9 cellular contexts compared by ENCODE assay signal in genomic region chr9:37943329-37944265, GRCh38. TPM values are rescaled to one million over a fixed set of nuclear protein-coding genes. Genes with fewer than 3 reads are reported as not detected.
DNase-seq lines count a peak whose midpoint lies in the region; ATAC-seq and TF ChIP-seq lines count a peak whose summit lies in the region.
"Had no signal": no experiment of that assay in that cellular context is flagged by ENCODE, and none has a peak within 500 bp of the region (broad histone marks: within the 10 kb centered on the region; RNA-seq: fewer than 3 reads in every experiment).

No MANE protein-coding gene starts in this region.

- no peaks in the 10 kb centered on the region for H3K9me3 ChIP-seq in MG63
- H3K9me3 ChIP-seq in esophagus (ENCODE audit: control insufficient read depth in 2 of 2, insufficient read depth in 1 of 2, low read depth in 1 of 2, low read length in 1 of 2), result no peaks in the 10 kb centered on the region
- no peaks in the 10 kb centered on the region for H3K9me3 ChIP-seq in mucosa of descending colon

- H3K4me3 ChIP-seq in MG63 (no peak overlapping the region), esophagus (ENCODE audit: low read depth in 1 of 2, low read length in 2 of 2) (no peak overlapping the region), mucosa of descending colon (no peak overlapping the region)

- peaks cover 13 to 28% of the 10 kb centered on the region in 2 donors for H3K4me1 ChIP-seq in esophagus (ENCODE audit: control insufficient read depth in 2 of 2, insufficient read depth in 2 of 2, low read length in 1 of 2)
- H3K4me1 ChIP-seq in mucosa of descending colon (ENCODE audit: low read depth), result no peaks in the 10 kb centered on the region

- H3K27me3 ChIP-seq in MG63, result no peaks in the 10 kb centered on the region
- H3K27me3 ChIP-seq in esophagus (ENCODE audit: control insufficient read depth in 1 of 2, insufficient read depth in 2 of 2, low read length in 2 of 2), result no peaks in the 10 kb centered on the region

- TF ChIP-seq CTCF in mucosa of descending colon (IDR thresholded peaks at IDR 0.05), result no peak

- peak; percentile 90 for DNase-seq in ACHN
- DNase-seq in MG63, result peak; percentile 89
- DNase-seq in mucosa of descending colon, result no peak
- DNase-seq in COLO668 (lab: John Stamatoyannopoulos, UW; ENCODE audit: unreplicated experiment), result no peak
- no peak for DNase-seq in NCI-H1417 (lab: John Stamatoyannopoulos, UW)
- DNase-seq: MV-4-11 had no signal

- H3K27ac ChIP-seq in esophagus (ENCODE audit: low read depth in 2 of 2, low read length in 1 of 2), result peak overlapping the region; percentile 26 to 45

- in situ Hi-C loops in ACHN (cut with HindIII; ENCODE audit: low pct_ligation_motif_present, low pct_unique_long_range_greater_than_20kb, low sequenced_read_pairs), result no loop called here

- WGBS in esophagus, 2 donors, result 37 to 44% methylated on average over 12 of the region's 12 CpGs

- intact Hi-C loops in mucosa of descending colon (cut with DNase I, micrococcal nuclease), result no loop called here

- H3K36me3 ChIP-seq in MG63 (peaks cover 12% of the 10 kb centered on the region), esophagus (ENCODE audit: control insufficient read depth in 2 of 2, insufficient read depth in 2 of 2, low read length in 1 of 2) (peaks cover 9 to 46% of the 10 kb centered on the region in 2 donors), mucosa of descending colon (ENCODE audit: low read depth) (no peaks in the 10 kb centered on the region)

- ATAC-seq in mucosa of descending colon (peak; percentile 6), esophagus mucosa (no peak), HG03039 (IDR thresholded peaks at IDR 0.05; ENCODE audit: unreplicated experiment) (no peak)

RNA-seq across cellular contexts. Expression of gene SLC25A51, which starts 39.7 kb away (rescaled TPM):
- 9.0 and 15.9 TPM in 2 replicates for total RNA-seq in MG63 (2014; rRNA removed; shearing (Covaris generic); ENCODE audit: low replicate concordance)
- 1 to 10 TPM; 3.5 to 5.7 TPM for polyA plus RNA-seq in esophagus
- total RNA-seq in mucosa of descending colon (10 to 100 TPM; 20.6 to 32.2 (median 22.4) TPM), esophagus mucosa (20.8 TPM)

Comparison
In these comparisons a context has a peak if more than half of its experiments do, and no peak if none do; other contexts are left out.
1. DNase-seq: peak in ACHN (single experiment) and MG63 (single experiment); none in mucosa of descending colon (0 of 3), COLO668 (single experiment) and NCI-H1417 (0 of 3).